12 cellular contexts compared by ENCODE assay signal in the genomic region with DNA sequence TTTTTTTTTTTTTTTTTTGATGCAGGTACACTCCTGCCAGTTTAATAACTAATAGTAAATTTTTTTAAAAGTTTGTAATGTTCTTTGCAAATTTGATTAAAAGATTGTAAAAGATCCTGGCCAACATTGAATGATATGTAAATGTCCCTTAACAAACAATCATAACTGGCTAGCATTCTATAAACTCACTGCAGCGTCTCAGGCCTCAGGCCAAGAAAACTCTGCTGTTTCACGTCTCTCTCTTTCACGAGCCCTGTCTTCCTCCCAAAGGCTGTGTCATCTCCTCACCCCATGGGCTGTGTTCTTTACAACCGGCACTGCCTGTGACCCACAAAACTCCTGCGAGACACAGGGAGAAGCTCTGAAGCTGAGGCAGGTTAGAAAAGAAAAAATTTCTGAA.
DNase-seq lines count a peak whose midpoint lies in the region; ATAC-seq and TF ChIP-seq lines count a peak whose summit lies in the region.
"Had no signal": no experiment of that assay in that cellular context is flagged by ENCODE, and none has a peak within 500 bp of the region (broad histone marks: within the 10 kb centered on the region; RNA-seq: fewer than 3 reads in every experiment).

No MANE protein-coding gene starts in this region.

- TF ChIP-seq POLR2A in vagina (IDR thresholded peaks at IDR 0.05): no peak

- TF ChIP-seq CTCF in LNCaP clone FGC (IDR thresholded peaks at IDR 0.05; ENCODE audit: control insufficient read depth, extremely low read depth, insufficient read depth) (no peak), fibroblast of villous mesenchyme (IDR thresholded peaks at IDR 0.05; ENCODE audit: insufficient read depth, low read depth, low read length) (no peak), neural crest cell (conservative IDR thresholded peaks at IDR 0.05) (no peak), vagina (IDR thresholded peaks at IDR 0.05) (no peak)

- peak; percentile 93 for DNase-seq in LNCaP clone FGC (ENCODE audit: low read depth)
- DNase-seq in fibroblast of villous mesenchyme (ENCODE audit: low read depth): peak; percentile 43
- no peak for DNase-seq in neural crest cell (ENCODE audit: low read depth, low spot score)
- no peak for DNase-seq in vagina (ENCODE audit: extremely low spot score in 2 of 2)
- DNase-seq in DMS53 treated with DMSO at 0.1 percent for 48 hours (lab: John Stamatoyannopoulos, UW; ENCODE audit: unreplicated experiment): no peak
- no peak for DNase-seq in activated T-cell treated with anti-CD3 and anti-CD28 coated beads, Interleukin-2, amount 50 U/mL, for 72 hours
- DNase-seq: Caco-2; CD8-positive, alpha-beta memory T cell; GF-D8; HCEC 1CT; HFFc6 had no signal

- no peaks in the 10 kb centered on the region for H3K9me3 ChIP-seq in vagina
- H3K9me3 ChIP-seq: Caco-2 had no signal

- H3K4me3 Mint-ChIP-seq in neural crest cell: no peak overlapping the region
- no peak overlapping the region for H3K4me3 Mint-ChIP-seq in activated T-cell treated with anti-CD3 and anti-CD28 coated beads, Interleukin-2, amount 50 U/mL, for 72 hours
- H3K4me3 Mint-ChIP-seq: CD8-positive, alpha-beta memory T cell; HFFc6 had no signal

- ATAC-seq in HG03135 (IDR thresholded peaks at IDR 0.05; ENCODE audit: unreplicated experiment): no peak
- no peak for ATAC-seq in activated T-cell treated with anti-CD3 and anti-CD28 coated beads, Interleukin-2, amount 50 U/mL, for 72 hours (replicated peaks in 1 of 2)

- H3K4me1 Mint-ChIP-seq in neural crest cell: peaks cover 22% of the 10 kb centered on the region
- no peaks in the 10 kb centered on the region for H3K4me1 Mint-ChIP-seq in activated T-cell treated with anti-CD3 and anti-CD28 coated beads, Interleukin-2, amount 50 U/mL, for 72 hours (ENCODE audit: low read depth)
- H3K4me1 Mint-ChIP-seq: CD8-positive, alpha-beta memory T cell had no signal

- peaks cover 2% of the 10 kb centered on the region for H3K4me1 ChIP-seq in vagina

- peak overlapping the region; percentile 64 for H3K27ac Mint-ChIP-seq in neural crest cell (ENCODE audit: unreplicated experiment)
- H3K27ac Mint-ChIP-seq in activated T-cell treated with anti-CD3 and anti-CD28 coated beads, Interleukin-2, amount 50 U/mL, for 72 hours: no peak overlapping the region
- H3K27ac Mint-ChIP-seq: HFFc6 had no signal

- H3K36me3 ChIP-seq in vagina: no peaks in the 10 kb centered on the region

- no peaks in the 10 kb centered on the region for H3K9me3 Mint-ChIP-seq in neural crest cell
- H3K9me3 Mint-ChIP-seq in activated T-cell treated with anti-CD3 and anti-CD28 coated beads, Interleukin-2, amount 50 U/mL, for 72 hours: peaks cover 0 to 1% of the 10 kb centered on the region in 2 donors
- H3K9me3 Mint-ChIP-seq: CD8-positive, alpha-beta memory T cell; HFFc6 had no signal

- no peaks in the 10 kb centered on the region for H3K27me3 ChIP-seq in vagina

- H3K27ac ChIP-seq in vagina: peak overlapping the region; percentile 23

- no peak overlapping the region for H3K4me3 ChIP-seq in LNCaP clone FGC (ENCODE audit: low read depth, low read length)
- H3K4me3 ChIP-seq in fibroblast of villous mesenchyme (ENCODE audit: low read depth, low read length): no peak overlapping the region
- H3K4me3 ChIP-seq in vagina: no peak overlapping the region

- intact Hi-C loops in vagina (cut with DNase I): no loop called here

- no peaks in the 10 kb centered on the region for H3K27me3 Mint-ChIP-seq in neural crest cell (ENCODE audit: low read depth)
- H3K27me3 Mint-ChIP-seq in activated T-cell treated with anti-CD3 and anti-CD28 coated beads, Interleukin-2, amount 50 U/mL, for 72 hours (ENCODE audit: low read depth): peaks cover 4% of the 10 kb centered on the region

- peaks cover 2% of the 10 kb centered on the region for H3K36me3 Mint-ChIP-seq in neural crest cell (ENCODE audit: low read depth)
- no peaks in the 10 kb centered on the region for H3K36me3 Mint-ChIP-seq in activated T-cell treated with anti-CD3 and anti-CD28 coated beads, Interleukin-2, amount 50 U/mL, for 72 hours (ENCODE audit: insufficient read depth in 2 of 2)
- H3K36me3 Mint-ChIP-seq: CD8-positive, alpha-beta memory T cell had no signal

Comparison
In these comparisons a context has a peak if more than half of its experiments do, and no peak if none do; other contexts are left out.
1. DNase-seq: peak in LNCaP clone FGC (single experiment) and fibroblast of villous mesenchyme (single experiment); none in neural crest cell (single experiment), vagina (0 of 2), DMS53 treated with DMSO at 0.1 percent for 48 hours (single experiment) and activated T-cell treated with anti-CD3 and anti-CD28 coated beads, Interleukin-2, amount 50 U/mL, for 72 hours (0 of 2).